Comparison of ENCODE assay signal across 10 cellular contexts in genomic region chr5:67160985-67161384, GRCh38. TPM values are rescaled to one million over a fixed set of nuclear protein-coding genes. Genes with fewer than 3 reads are reported as not detected.
DNase-seq lines count a peak whose midpoint lies in the region; ATAC-seq and TF ChIP-seq lines count a peak whose summit lies in the region.
"Had no signal": no experiment of that assay in that cellular context is flagged by ENCODE, and none has a peak within 500 bp of the region (broad histone marks: within the 10 kb centered on the region; RNA-seq: fewer than 3 reads in every experiment).

No MANE protein-coding gene starts in this region.

- no peaks in the 10 kb centered on the region for H3K27me3 ChIP-seq in sigmoid colon
- H3K27me3 ChIP-seq: gastrocnemius medialis had no signal

- DNase-seq in GM04504 (ENCODE audit: low read depth), result peak; percentile 29
- DNase-seq in T-helper 22 cell (ENCODE audit: low read depth), result peak; percentile 30
- DNase-seq in choroid plexus epithelial cell (ENCODE audit: low read depth), result peak; percentile 44
- DNase-seq in sigmoid colon, result no peak
- no peak for DNase-seq in NCI-H2227 treated with DMSO at 0.1 percent for 48 hours (lab: John Stamatoyannopoulos, UW)
- DNase-seq in NCI-H128 (lab: John Stamatoyannopoulos, UW; ENCODE audit: unreplicated experiment), result no peak
- no peak for DNase-seq in AML-193 (lab: John Stamatoyannopoulos, UW)
- DNase-seq: gastrocnemius medialis, T1000 had no signal

- no peak for TF ChIP-seq CTCF in choroid plexus epithelial cell (conservative IDR thresholded peaks at IDR 0.05; ENCODE audit: low read depth, low read length)
- TF ChIP-seq CTCF in sigmoid colon (IDR thresholded peaks at IDR 0.05), result no peak

- 69 to 75% methylated on average over 3 of the region's 3 CpGs for WGBS in sigmoid colon, 2 donors

- TF ChIP-seq EP300 in sigmoid colon (IDR thresholded peaks at IDR 0.05), result no peak

- peak overlapping the region in 3 of 4 donors; percentile 25 to 47 (median 27) for H3K27ac ChIP-seq in sigmoid colon
- H3K27ac ChIP-seq: gastrocnemius medialis had no signal

- H3K4me1 ChIP-seq in sigmoid colon, result peaks cover 0 to 18% (median 14%) of the 10 kb centered on the region in 4 donors
- H3K4me1 ChIP-seq: gastrocnemius medialis had no signal

- ATAC-seq in GM21367 (IDR thresholded peaks at IDR 0.05; ENCODE audit: unreplicated experiment), result no peak

- H3K4me3 ChIP-seq in choroid plexus epithelial cell (ENCODE audit: low read depth, low read length) (no peak overlapping the region), sigmoid colon (no peak overlapping the region)
- H3K4me3 ChIP-seq: gastrocnemius medialis had no signal

- no peaks in the 10 kb centered on the region for H3K9me3 ChIP-seq in sigmoid colon
- H3K9me3 ChIP-seq: gastrocnemius medialis had no signal

- intact Hi-C loops in sigmoid colon (cut with DNase I), result loop anchor here (10.0 kb wide), 1 partner anchor 1124 kb away; no protein-coding TSS in a partner anchor

- H3K36me3 ChIP-seq in sigmoid colon, result peaks cover 13 to 42% (median 19%) of the 10 kb centered on the region in 4 donors

- TF ChIP-seq POLR2A in sigmoid colon (IDR thresholded peaks at IDR 0.05), result no peak

RNA-seq across cellular contexts. Expression of gene CD180, which starts 35.6 kb away (rescaled TPM):
- total RNA-seq in sigmoid colon, result 1 to 10 TPM in 1 of 4 donors, under 1 TPM in 3; 0.55 to 1.1 (median 0.90) TPM
- 1 to 10 TPM in 2 of 3 donors, under 1 TPM in 1; 0.60 to 3.5 (median 2.3) TPM for polyA plus RNA-seq in sigmoid colon

Comparison
In these comparisons a context has a peak if more than half of its experiments do, and no peak if none do; other contexts are left out.
1. DNase-seq: peak in GM04504 (single experiment), T-helper 22 cell (single experiment) and choroid plexus epithelial cell (single experiment); none in sigmoid colon (single experiment), NCI-H2227 treated with DMSO at 0.1 percent for 48 hours (single experiment), NCI-H128 (single experiment) and AML-193 (0 of 2).